Comparison of ENCODE assay signal across 2 cellular contexts in the genomic region with DNA sequence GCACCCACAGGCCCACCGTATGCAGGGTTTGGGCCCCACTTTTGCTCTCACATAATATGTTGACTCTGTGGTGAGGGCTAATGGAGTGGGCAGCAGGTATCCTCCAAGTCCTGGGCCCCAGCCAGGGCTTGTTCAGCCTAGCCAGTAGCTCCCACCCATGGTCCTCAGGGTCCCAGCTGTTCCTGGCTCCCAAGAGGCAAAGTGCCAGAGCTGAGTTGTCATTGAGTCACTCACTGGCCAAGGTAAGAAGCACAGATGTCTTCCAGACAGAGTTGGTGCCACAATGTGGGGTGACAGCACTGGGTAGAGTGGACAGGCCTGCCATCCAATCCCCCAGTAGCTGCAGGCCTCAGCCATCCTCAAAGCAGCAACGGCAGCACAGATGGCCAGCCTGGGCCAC.
TF ChIP-seq lines count a peak whose summit lies in the region.

No MANE protein-coding gene starts in this region.

TF ChIP-seq in SK-N-SH, 30 proteins besides CTCF, POLR2A, EP300 and RAD21 (continued from another document):
- TF ChIP-seq POLR2AphosphoS5 (IDR thresholded peaks at IDR 0.05; ENCODE audit: low read depth, low read length) (no peak), ZBTB33 (IDR thresholded peaks at IDR 0.05; ENCODE audit: borderline replicate concordance, low read depth) (no peak), FOSL2 (IDR thresholded peaks at IDR 0.05; ENCODE audit: borderline replicate concordance, low read depth) (no peak), SMC3 (IDR thresholded peaks at IDR 0.05; ENCODE audit: low read depth, low read length) (no peak), RFX5 (IDR thresholded peaks at IDR 0.05; ENCODE audit: low read length) (no peak), TAF1 (IDR thresholded peaks at IDR 0.05; ENCODE audit: borderline replicate concordance, low read depth, low read length) (no peak), FOXM1 (IDR thresholded peaks at IDR 0.05; ENCODE audit: low read depth) (no peak), TEAD4 (IDR thresholded peaks at IDR 0.05; ENCODE audit: borderline replicate concordance, insufficient read depth) (no peak), EZH2phosphoT487 (IDR thresholded peaks at IDR 0.05; ENCODE audit: borderline replicate concordance, low read depth) (no peak), NFIC (IDR thresholded peaks at IDR 0.05; ENCODE audit: borderline replicate concordance) (no peak), MXI1 (IDR thresholded peaks at IDR 0.05; ENCODE audit: low read depth, low read length) (no peak), RXRA (IDR thresholded peaks at IDR 0.05; ENCODE audit: borderline replicate concordance, low read depth) (no peak)
- TF ChIP-seq, protein P1, sequence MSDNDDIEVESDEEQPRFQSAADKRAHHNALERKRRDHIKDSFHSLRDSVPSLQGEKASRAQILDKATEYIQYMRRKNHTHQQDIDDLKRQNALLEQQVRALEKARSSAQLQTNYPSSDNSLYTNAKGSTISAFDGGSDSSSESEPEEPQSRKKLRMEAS (IDR thresholded peaks at IDR 0.05; ENCODE audit: low read depth) = no peak
- TF ChIP-seq, protein P2, sequence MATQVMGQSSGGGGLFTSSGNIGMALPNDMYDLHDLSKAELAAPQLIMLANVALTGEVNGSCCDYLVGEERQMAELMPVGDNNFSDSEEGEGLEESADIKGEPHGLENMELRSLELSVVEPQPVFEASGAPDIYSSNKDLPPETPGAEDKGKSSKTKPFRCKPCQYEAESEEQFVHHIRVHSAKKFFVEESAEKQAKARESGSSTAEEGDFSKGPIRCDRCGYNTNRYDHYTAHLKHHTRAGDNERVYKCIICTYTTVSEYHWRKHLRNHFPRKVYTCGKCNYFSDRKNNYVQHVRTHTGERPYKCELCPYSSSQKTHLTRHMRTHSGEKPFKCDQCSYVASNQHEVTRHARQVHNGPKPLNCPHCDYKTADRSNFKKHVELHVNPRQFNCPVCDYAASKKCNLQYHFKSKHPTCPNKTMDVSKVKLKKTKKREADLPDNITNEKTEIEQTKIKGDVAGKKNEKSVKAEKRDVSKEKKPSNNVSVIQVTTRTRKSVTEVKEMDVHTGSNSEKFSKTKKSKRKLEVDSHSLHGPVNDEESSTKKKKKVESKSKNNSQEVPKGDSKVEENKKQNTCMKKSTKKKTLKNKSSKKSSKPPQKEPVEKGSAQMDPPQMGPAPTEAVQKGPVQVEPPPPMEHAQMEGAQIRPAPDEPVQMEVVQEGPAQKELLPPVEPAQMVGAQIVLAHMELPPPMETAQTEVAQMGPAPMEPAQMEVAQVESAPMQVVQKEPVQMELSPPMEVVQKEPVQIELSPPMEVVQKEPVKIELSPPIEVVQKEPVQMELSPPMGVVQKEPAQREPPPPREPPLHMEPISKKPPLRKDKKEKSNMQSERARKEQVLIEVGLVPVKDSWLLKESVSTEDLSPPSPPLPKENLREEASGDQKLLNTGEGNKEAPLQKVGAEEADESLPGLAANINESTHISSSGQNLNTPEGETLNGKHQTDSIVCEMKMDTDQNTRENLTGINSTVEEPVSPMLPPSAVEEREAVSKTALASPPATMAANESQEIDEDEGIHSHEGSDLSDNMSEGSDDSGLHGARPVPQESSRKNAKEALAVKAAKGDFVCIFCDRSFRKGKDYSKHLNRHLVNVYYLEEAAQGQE (IDR thresholded peaks at IDR 0.05; ENCODE audit: low read depth, low read length) = no peak
TF ChIP-seq in SK-N-SH: peak in this region for 0.

TF ChIP-seq in SK-N-SH treated with all-trans-retinoic acid at 6 μM for 48 hours, 23 proteins besides CTCF, POLR2A, EP300 and RAD21 (continued from another document):
- TF ChIP-seq ARNTL (CRISPR knock-in tag; IDR thresholded peaks at IDR 0.05; ENCODE audit: borderline replicate concordance, low read depth) (no peak), ISL1 (CRISPR knock-in tag; IDR thresholded peaks at IDR 0.05) (no peak)
